8 cellular contexts compared by ENCODE assay signal in the genomic region with DNA sequence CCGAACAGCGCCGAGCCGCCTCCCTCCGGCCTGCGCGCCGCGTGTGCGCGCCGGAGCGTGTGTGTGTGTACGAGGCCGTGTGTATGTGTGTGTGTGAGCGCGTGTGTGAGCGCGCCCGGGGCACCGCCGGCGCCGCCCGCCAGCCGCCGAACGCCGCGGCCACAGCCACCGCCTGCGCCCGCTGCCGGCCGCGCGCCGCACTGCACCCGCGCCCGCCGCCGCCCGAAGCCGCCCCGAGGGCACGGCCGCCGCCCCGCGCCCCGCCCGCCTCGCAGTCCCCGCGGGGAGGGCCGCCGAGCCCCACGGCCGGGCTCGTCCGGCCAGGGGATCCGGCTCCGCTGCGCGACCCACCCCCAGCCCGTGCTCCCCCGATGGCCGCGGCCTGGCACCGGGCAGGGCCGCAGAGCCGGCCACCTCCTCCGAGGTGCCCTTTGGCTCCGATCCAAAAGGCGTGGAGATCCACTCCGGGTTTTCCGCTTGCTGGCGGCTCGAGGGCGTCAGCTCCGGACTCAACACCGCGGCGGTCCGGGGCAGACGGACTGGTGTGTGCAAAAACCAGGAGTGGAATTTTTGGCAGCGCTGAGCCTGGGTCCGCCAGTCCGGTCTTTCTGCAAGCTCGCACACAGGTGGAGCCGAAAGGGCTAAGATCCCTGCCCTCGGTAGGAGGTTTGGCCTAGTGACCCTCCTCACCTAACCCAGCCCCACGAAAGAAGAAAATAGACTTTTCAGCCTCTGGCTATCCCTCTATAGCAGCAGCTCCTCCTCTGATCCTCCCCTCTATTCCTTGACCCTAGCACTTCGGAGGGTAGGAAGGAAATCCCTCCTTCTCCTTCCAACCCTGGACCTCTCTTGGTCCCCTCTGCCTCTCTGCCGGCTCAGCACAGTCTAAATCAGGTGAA. TPM values are rescaled to one million over a fixed set of nuclear protein-coding genes. Genes with fewer than 3 reads are reported as not detected.
DNase-seq lines count a peak whose midpoint lies in the region; ATAC-seq and TF ChIP-seq lines count a peak whose summit lies in the region.

A gene with protein sequence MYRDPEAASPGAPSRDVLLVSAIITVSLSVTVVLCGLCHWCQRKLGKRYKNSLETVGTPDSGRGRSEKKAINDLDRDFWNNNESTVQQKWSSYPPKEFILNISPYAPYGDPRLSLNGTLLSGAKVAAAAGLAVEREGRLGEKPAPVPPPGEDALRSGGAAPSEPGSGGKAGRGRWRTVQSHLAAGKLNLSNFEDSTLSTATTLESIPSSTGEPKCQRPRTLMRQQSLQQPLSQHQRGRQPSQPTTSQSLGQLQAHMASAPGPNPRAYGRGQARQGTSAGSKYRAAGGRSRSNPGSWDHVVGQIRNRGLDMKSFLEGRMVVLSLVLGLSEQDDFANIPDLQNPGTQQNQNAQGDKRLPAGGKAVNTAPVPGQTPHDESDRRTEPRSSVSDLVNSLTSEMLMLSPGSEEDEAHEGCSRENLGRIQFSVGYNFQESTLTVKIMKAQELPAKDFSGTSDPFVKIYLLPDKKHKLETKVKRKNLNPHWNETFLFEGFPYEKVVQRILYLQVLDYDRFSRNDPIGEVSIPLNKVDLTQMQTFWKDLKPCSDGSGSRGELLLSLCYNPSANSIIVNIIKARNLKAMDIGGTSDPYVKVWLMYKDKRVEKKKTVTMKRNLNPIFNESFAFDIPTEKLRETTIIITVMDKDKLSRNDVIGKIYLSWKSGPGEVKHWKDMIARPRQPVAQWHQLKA (minus strand): TSS at position 47 of the 899 bp plus-strand sequence. CDS start 256 bp downstream, outside the sequence.

- peak; percentile 74 for ATAC-seq in HG02588 (IDR thresholded peaks at IDR 0.05; ENCODE audit: unreplicated experiment)

- no peak within 1 kb of the TSS for H3K4me3 ChIP-seq in NB4 (ENCODE audit: low read depth, low read length)

- DNase-seq in GM03348 (ENCODE audit: low spot score) = peak; percentile 97
- DNase-seq in NB4 (ENCODE audit: low read depth) = peak; percentile 97
- peak; percentile 93 for DNase-seq in SK-N-DZ (ENCODE audit: low spot score)
- peak; percentile 95 for DNase-seq in activated naive CD4-positive, alpha-beta T cell treated with anti-CD3 and anti-CD28 coated beads, Interleukin-2, amount 50 U/mL, for 16 hours
- DNase-seq in germinal center (ENCODE audit: low spot score) = peak; percentile 95
- peak; percentile 80 for DNase-seq in non-pigmented ciliary epithelial cell (ENCODE audit: low read depth)
- peak; percentile 93 for DNase-seq in superior temporal gyrus (ENCODE audit: extremely low spot score)

- no peak for TF ChIP-seq CTCF in NB4 (IDR thresholded peaks at IDR 0.05; ENCODE audit: low read depth, low read length)

- TF ChIP-seq POLR2A in NB4 (IDR thresholded peaks at IDR 0.05; ENCODE audit: extremely low read depth, insufficient read length) = no peak

RNA-seq across cellular contexts. Expression of the gene that starts here (rescaled TPM):
- polyA plus RNA-seq in SK-N-DZ (2014; cell fraction: cytosol; rRNA removed) = 4.7 and 7.4 TPM in 2 replicates
- 6.4 and 8.0 TPM in 2 replicates for polyA plus RNA-seq in SK-N-DZ (2014; cell fraction: nucleus; rRNA removed)
